In the genomic region with DNA sequence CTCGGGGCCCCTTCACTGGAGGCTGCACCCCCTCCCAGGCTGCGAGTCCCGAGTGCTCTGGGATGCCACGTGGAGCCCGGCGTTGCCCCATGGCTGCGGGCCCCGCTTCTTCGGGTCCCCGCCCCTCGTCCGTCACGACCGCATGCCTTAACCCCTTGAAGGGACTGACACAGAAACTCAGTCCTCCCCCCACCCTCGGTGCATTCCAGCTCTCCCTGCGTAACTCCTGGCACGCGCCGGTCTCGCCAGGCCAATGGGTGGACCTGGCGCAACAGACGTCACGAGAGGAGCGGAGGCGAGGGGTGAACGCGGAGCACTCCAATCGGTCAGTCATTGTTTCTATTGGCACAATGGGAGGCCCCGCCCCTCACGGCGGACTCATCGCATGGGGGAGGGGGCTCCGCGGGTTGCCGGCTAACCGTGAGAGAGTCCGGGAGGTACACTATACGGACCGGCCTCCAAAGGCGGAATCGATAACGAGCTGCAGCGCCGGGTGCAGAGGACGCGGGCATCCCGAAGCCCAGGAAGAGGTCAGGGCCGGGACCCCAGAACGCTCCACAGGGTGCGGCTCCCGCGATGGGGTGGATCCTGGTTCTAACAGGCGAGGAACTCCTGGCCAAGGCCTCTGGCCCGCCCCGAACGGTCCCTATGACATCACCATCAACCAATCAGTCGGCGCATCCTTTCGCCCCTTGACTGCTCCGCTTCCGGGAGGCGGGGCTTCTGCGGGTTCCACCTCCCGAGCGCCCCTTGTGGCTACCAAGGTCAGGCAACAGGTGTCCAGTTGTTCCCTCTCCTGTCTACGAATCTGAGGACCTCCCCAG, we compare ENCODE assay signal across 8 cellular contexts. TPM values are rescaled to one million over a fixed set of nuclear protein-coding genes. Genes with fewer than 3 reads are reported as not detected.
DNase-seq lines count a peak whose midpoint lies in the region; ATAC-seq and TF ChIP-seq lines count a peak whose summit lies in the region.

No MANE protein-coding gene starts in this region.

- H3K9me2 ChIP-seq in OCI-LY7 (ENCODE audit: insufficient read depth, low read length), result no peaks in the 10 kb centered on the region

- peaks cover 79% of the 10 kb centered on the region for H3K36me3 Mint-ChIP-seq in Caco-2 (ENCODE audit: insufficient read depth, unreplicated experiment)

- H3K27me3 ChIP-seq in Caco-2 (replicated peaks; ENCODE audit: control insufficient read depth, insufficient read depth, low read length), result no peaks in the 10 kb centered on the region

- no peaks in the 10 kb centered on the region for H3K27me3 Mint-ChIP-seq in Caco-2 (ENCODE audit: insufficient read depth, unreplicated experiment)

- H3K9me3 ChIP-seq in Caco-2 (no peaks in the 10 kb centered on the region), OCI-LY7 (ENCODE audit: low read length) (no peaks in the 10 kb centered on the region), mucosa of descending colon (no peaks in the 10 kb centered on the region)

- H3K4me2 ChIP-seq in OCI-LY7 (ENCODE audit: low read length), result peak overlapping the region; percentile 93

- no peaks in the 10 kb centered on the region for H4K20me1 ChIP-seq in OCI-LY7 (ENCODE audit: insufficient read depth, low read length)

- intact Hi-C loops in Caco-2 (cut with micrococcal nuclease; ENCODE audit: unreplicated experiment), result loop anchor here (1.0 to 10.0 kb wide), 4 partner anchors 28 to 199 kb away; a partner anchor contains a TSS
- intact Hi-C loops in OCI-LY7 (cut with micrococcal nuclease; ENCODE audit: unreplicated experiment), result loop anchor here (1.0 to 5.0 kb wide), 4 partner anchors 21 to 101 kb away; a partner anchor contains a TSS
- intact Hi-C loops in mucosa of descending colon (cut with DNase I, micrococcal nuclease), result no loop called here

- DNase-seq in Caco-2 (peak; percentile 99), HT1080 (ENCODE audit: low read depth) (peak; percentile 98), OCI-LY7 (ENCODE audit: low spot score) (peak; percentile 99), activated T-cell treated with anti-CD3 and anti-CD28 coated beads for 48 hours (ENCODE audit: low read depth) (peak; percentile 92), epithelial cell of proximal tubule (ENCODE audit: low read depth) (peak; percentile 88), mucosa of descending colon (peak; percentile 95 to 97 (median 96))
- DNase-seq in stimulated activated CD8-positive, alpha-beta memory T cell treated with anti-CD3 and anti-CD28 coated beads, Interleukin-4, amount 100 ng/mL, for 1 hour (ENCODE audit: low read depth in 2 of 2, low spot score in 1 of 2), result peak; percentile 42 to 76

- H3K79me2 ChIP-seq in OCI-LY7 (ENCODE audit: insufficient read depth, low read depth, low read length), result no peaks in the 10 kb centered on the region

- BruUV-seq in Caco-2 (replicated peaks; lab: Mats Ljungman, UMichigan), result TSS peak; percentile 49
- no TSS peak for BruUV-seq in OCI-LY7 (replicated peaks; lab: Mats Ljungman, UMichigan)

- H3K27ac Mint-ChIP-seq in Caco-2 (ENCODE audit: unreplicated experiment), result peak overlapping the region; percentile 99

- no peaks in the 10 kb centered on the region for H3K9me3 Mint-ChIP-seq in Caco-2 (ENCODE audit: unreplicated experiment)

- peak overlapping the region; percentile 79 for H3K27ac ChIP-seq in OCI-LY7 (ENCODE audit: low read depth, low read length, poor library complexity, severe bottlenecking)

- peak overlapping the region; percentile 65 for H3K4me3 ChIP-seq in Caco-2 (ENCODE audit: low read depth, low read length)
- H3K4me3 ChIP-seq in OCI-LY7 (ENCODE audit: low read depth, low read length, poor library complexity, severe bottlenecking), result peak overlapping the region; percentile 80
- peak overlapping the region; percentile 76 for H3K4me3 ChIP-seq in epithelial cell of proximal tubule (ENCODE audit: low read depth, low read length)
- H3K4me3 ChIP-seq in mucosa of descending colon, result peak overlapping the region; percentile 4

- peak overlapping the region; percentile 93 for H3K4me3 Mint-ChIP-seq in Caco-2 (ENCODE audit: unreplicated experiment)

- H2AFZ ChIP-seq in OCI-LY7 (ENCODE audit: low read length), result peak overlapping the region; percentile 74

- H3K4me1 Mint-ChIP-seq in Caco-2 (ENCODE audit: low read depth, unreplicated experiment), result peaks cover 5% of the 10 kb centered on the region

- CTCF ChIA-PET in Caco-2 (lab: Charles Lee) (interaction anchor here (0.7 to 2.1 kb wide), 9 partner anchors 10 to 191 kb away, joined by 3 to 7 read pairs (median 4); a partner anchor contains a TSS), OCI-LY7 (lab: Charles Lee; ENCODE audit: unreplicated experiment) (interaction anchor here (0.9 to 1.8 kb wide), 2 partner anchors 28 to 227 kb away, joined by 3 to 10 read pairs; a partner anchor contains a TSS)

- TF ChIP-seq CTCF in Caco-2 (IDR thresholded peaks at IDR 0.05; ENCODE audit: insufficient read depth in 1 of 2, low read depth in 1 of 2, low read length in 1 of 2, severe bottlenecking in 1 of 2, unreplicated experiment in 1 of 2) (peak; percentile 84 to 86), OCI-LY7 (conservative IDR thresholded peaks at IDR 0.05; ENCODE audit: low read length) (peak; percentile 90), epithelial cell of proximal tubule (conservative IDR thresholded peaks at IDR 0.05; ENCODE audit: low read depth, low read length) (peak; percentile 85), mucosa of descending colon (IDR thresholded peaks at IDR 0.05) (peak; percentile 72)

- POLR2A ChIA-PET in Caco-2 (lab: Charles Lee) (interaction anchor here (0.5 to 2.7 kb wide), 14 partner anchors 10 to 997 kb away, joined by 3 to 14 read pairs (median 4); a partner anchor contains a TSS), OCI-LY7 (lab: Charles Lee) (interaction anchor here (0.6 to 1.2 kb wide), 6 partner anchors 18 to 1063 kb away, joined by 3 to 4 read pairs (median 3); a partner anchor contains a TSS)

- H3K36me3 ChIP-seq in Caco-2 (ENCODE audit: control insufficient read depth, insufficient read depth, low read length) (peaks cover 7% of the 10 kb centered on the region), OCI-LY7 (ENCODE audit: insufficient read depth, low read length) (no peaks in the 10 kb centered on the region; the same call in none of the 2 replicates), mucosa of descending colon (ENCODE audit: low read depth) (no peaks in the 10 kb centered on the region)

- peak; percentile 81 for ATAC-seq in GM21360 (IDR thresholded peaks at IDR 0.05; ENCODE audit: unreplicated experiment)
- ATAC-seq in mucosa of descending colon, result peak; percentile 88

- H3K4me1 ChIP-seq in Caco-2, result peaks cover 10% of the 10 kb centered on the region
- no peaks in the 10 kb centered on the region for H3K4me1 ChIP-seq in OCI-LY7 (ENCODE audit: insufficient read depth, low read length, poor library complexity, severe bottlenecking)
- peaks cover 14% of the 10 kb centered on the region for H3K4me1 ChIP-seq in mucosa of descending colon (ENCODE audit: low read depth)

RNA-seq across cellular contexts. Expression of a gene that starts 1.0 kb away (rescaled TPM):
- total RNA-seq in Caco-2 (2022) (35.4 and 39.0 TPM in 2 replicates), OCI-LY7 (2022) (8.4 and 9.1 TPM in 2 replicates), epithelial cell of proximal tubule (0.87 and 2.5 TPM in 2 replicates), mucosa of descending colon (1 to 10 TPM; 1.1 to 2.7 (median 2.3) TPM)
- total RNA-seq in HT1080 (2014; rRNA removed; shearing (Covaris generic)), result 3.5 and 3.8 TPM in 2 replicates
- polyA plus RNA-seq in HT1080 (2015; cell fraction: cytosol; rRNA removed), result 2.6 and 2.9 TPM in 2 replicates
- 19.1 and 23.8 TPM in 2 replicates for polyA plus RNA-seq in HT1080 (2015; cell fraction: nucleus; rRNA removed)
- 2.3 and 3.0 TPM in 2 replicates for total RNA-seq in OCI-LY7 (2014; rRNA removed; shearing (Covaris generic))

RNA-seq across cellular contexts. Expression of a gene that starts 22.0 kb away (rescaled TPM):
- total RNA-seq in Caco-2 (2022) (30.1 and 30.2 TPM in 2 replicates), OCI-LY7 (2022) (33.9 and 39.9 TPM in 2 replicates), epithelial cell of proximal tubule (34.4 and 45.5 TPM in 2 replicates), mucosa of descending colon (10 to 100 TPM; 21.7 to 27.3 (median 23.7) TPM)
- total RNA-seq in HT1080 (2014; rRNA removed; shearing (Covaris generic)), result 34.2 and 39.2 TPM in 2 replicates
- 23.2 and 23.4 TPM in 2 replicates for polyA plus RNA-seq in HT1080 (2015; cell fraction: cytosol; rRNA removed)
- 30.8 and 47.2 TPM in 2 replicates for polyA plus RNA-seq in HT1080 (2015; cell fraction: nucleus; rRNA removed)
- 34.8 and 42.1 TPM in 2 replicates for total RNA-seq in OCI-LY7 (2014; rRNA removed; shearing (Covaris generic))

RNA-seq across cellular contexts. Expression of a gene that starts 28.4 kb away (rescaled TPM):
- total RNA-seq in Caco-2 (2022) (54.7 and 59.4 TPM in 2 replicates), OCI-LY7 (2022) (37.2 and 47.3 TPM in 2 replicates), epithelial cell of proximal tubule (26.3 and 33.4 TPM in 2 replicates), mucosa of descending colon (100 to 1,000 TPM in 2 of 3 donors, 10 to 100 TPM in 1; 78.6 to 161 (median 104) TPM)
- total RNA-seq in HT1080 (2014; rRNA removed; shearing (Covaris generic)), result 21.9 and 23.6 TPM in 2 replicates
- 8.8 and 9.8 TPM in 2 replicates for polyA plus RNA-seq in HT1080 (2015; cell fraction: cytosol; rRNA removed)
- polyA plus RNA-seq in HT1080 (2015; cell fraction: nucleus; rRNA removed), result 144 and 153 TPM in 2 replicates
- total RNA-seq in OCI-LY7 (2014; rRNA removed; shearing (Covaris generic)), result 28.4 and 42.1 TPM in 2 replicates

RNA-seq across cellular contexts. Expression of a gene that starts 42.1 kb away (rescaled TPM):
- total RNA-seq in Caco-2 (2022) (not detected in 2 replicates), OCI-LY7 (2022) (1.6 TPM in 1 of 2 replicates, not detected in the other), epithelial cell of proximal tubule (not detected in 2 replicates), mucosa of descending colon (1 to 10 TPM in 1 of 3 donors, under 1 TPM in 1, not detected in 1; 0.65 to 1.1 TPM)
- not detected in 2 replicates for total RNA-seq in HT1080 (2014; rRNA removed; shearing (Covaris generic))
- not detected in 2 replicates for polyA plus RNA-seq in HT1080 (2015; cell fraction: cytosol; rRNA removed)
- polyA plus RNA-seq in HT1080 (2015; cell fraction: nucleus; rRNA removed), result not detected in 2 replicates
- total RNA-seq in OCI-LY7 (2014; rRNA removed; shearing (Covaris generic)), result not detected in 2 replicates

RNA-seq across cellular contexts. Expression of a gene that starts 53.3 kb away (rescaled TPM):
- total RNA-seq in Caco-2 (2022) (91.7 and 100 TPM in 2 replicates), OCI-LY7 (2022) (92.7 and 96.9 TPM in 2 replicates), epithelial cell of proximal tubule (75.1 and 87.9 TPM in 2 replicates), mucosa of descending colon (100 to 1,000 TPM in 2 of 3 donors, 10 to 100 TPM in 1; 99.3 to 199 (median 137) TPM)
- 45.8 and 65.7 TPM in 2 replicates for total RNA-seq in HT1080 (2014; rRNA removed; shearing (Covaris generic))
- 45.5 and 55.4 TPM in 2 replicates for polyA plus RNA-seq in HT1080 (2015; cell fraction: cytosol; rRNA removed)
- 170 and 209 TPM in 2 replicates for polyA plus RNA-seq in HT1080 (2015; cell fraction: nucleus; rRNA removed)
- 63.4 and 77.0 TPM in 2 replicates for total RNA-seq in OCI-LY7 (2014; rRNA removed; shearing (Covaris generic))

Comparison
In these comparisons a context has a peak if more than half of its experiments do, and no peak if none do; other contexts are left out.
1. Peak in every context shown above with its lines: DNase-seq, ATAC-seq, H3K4me3 ChIP-seq and H3K27ac ChIP-seq.
2. H3K4me3 ChIP-seq: peak in every context shown above with its lines; median percentile 80 in OCI-LY7; 76 in epithelial cell of proximal tubule; 65 in Caco-2; 4 in mucosa of descending colon.
3. intact Hi-C loops: an anchor here in Caco-2 (1.0 to 10.0 kb wide) and OCI-LY7 (1.0 to 5.0 kb wide); none called in mucosa of descending colon.